In the genomic region with DNA sequence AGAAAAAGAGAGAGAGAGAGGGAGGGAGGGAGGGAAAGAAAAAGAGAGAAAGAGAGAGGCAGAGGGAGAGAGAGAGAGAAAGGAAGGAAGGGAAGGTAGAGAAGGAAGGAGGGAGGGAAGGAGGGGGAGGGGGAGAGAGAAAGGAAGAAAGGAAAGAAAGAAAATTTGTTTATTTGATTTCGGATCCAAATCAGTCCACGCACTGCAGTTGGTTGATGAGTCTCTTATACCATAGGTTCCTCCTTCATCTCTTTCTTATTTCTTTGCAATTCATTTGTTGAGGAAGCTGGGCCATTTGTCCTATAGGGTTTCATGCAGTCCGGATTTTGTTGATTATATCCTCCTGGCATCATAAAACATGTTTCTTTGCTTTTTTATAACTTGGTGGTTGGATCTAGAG, we compare ENCODE assay signal across 22 cellular contexts. TPM values are rescaled to one million over a fixed set of nuclear protein-coding genes. Genes with fewer than 3 reads are reported as not detected.
DNase-seq lines count a peak whose midpoint lies in the region; ATAC-seq, FAIRE-seq and TF ChIP-seq lines count a peak whose summit lies in the region.
"Had no signal": no experiment of that assay in that cellular context is flagged by ENCODE, and none has a peak within 500 bp of the region (broad histone marks: within the 10 kb centered on the region; RNA-seq: fewer than 3 reads in every experiment).

No MANE protein-coding gene starts in this region.

- ATAC-seq in CD8-positive, alpha-beta T cell = no peak
- ATAC-seq in K562 = no peak
- no peak for ATAC-seq in activated T-helper 17 cell treated with anti-CD3 and anti-CD28 coated beads, Interleukin-2, amount 50 U/mL, for 72 hours (replicated peaks)

- 0 out of 2 replicates have a peak, but pooled peaks cover 4% of the 10 kb centered on the region for H4K20me1 ChIP-seq in K562 (replicated peaks; ENCODE audit: control insufficient read depth, insufficient read depth, low read length)
- H4K20me1 ChIP-seq: BLaER1 had no signal

- DNase-seq in CD8-positive, alpha-beta T cell = no peak
- DNase-seq in K562 (ENCODE audit: extremely low read depth in 1 of 4, low spot score in 3 of 4) (no peak), HCEC 1CT (no peak)
- DNase-seq: 8988T; ACHN; BE2C; C1 segment of cervical spinal cord; Caco-2; Calu3; CD4-positive, alpha-beta memory T cell; CD4-positive, CD25-positive, alpha-beta regulatory T cell; DMS79 treated with DMSO at 0.1 percent for 48 hours; GF-D8 had no signal

- TF ChIP-seq EP300 in K562 (IDR thresholded peaks at IDR 0.05; ENCODE audit: low read length) = no peak

- peaks cover 36% of the 10 kb centered on the region for H3K36me3 ChIP-seq in CD8-positive, alpha-beta T cell (ENCODE audit: insufficient read depth, low read length)
- H3K36me3 ChIP-seq in HEK293 (ENCODE audit: control insufficient read depth in 2 of 2, insufficient read depth in 1 of 2, low read length in 2 of 2) = peaks cover 6 to 74% of the 10 kb centered on the region in 2 experiments
- no peaks in the 10 kb centered on the region for H3K36me3 ChIP-seq in K562 (ENCODE audit: control insufficient read depth, insufficient read depth, low read length)

- TF ChIP-seq POLR2A in K562 (conservative IDR thresholded peaks at IDR 0.05) = no peak

- WGBS in K562 (ENCODE audit: insufficient coverage, low coverage, missing lambda C conversion rate) = 4% methylated on average over 3 of the region's 3 CpGs

- H3K27me3 Mint-ChIP-seq in CD8-positive, alpha-beta T cell (ENCODE audit: low read depth) = no peaks in the 10 kb centered on the region
- no peaks in the 10 kb centered on the region for H3K27me3 Mint-ChIP-seq in activated T-helper 17 cell treated with anti-CD3 and anti-CD28 coated beads, Interleukin-2, amount 50 U/mL, for 72 hours
- H3K27me3 Mint-ChIP-seq: CD4-positive, alpha-beta memory T cell; CD4-positive, CD25-positive, alpha-beta regulatory T cell had no signal

- no TSS peak for BruUV-seq in K562 (replicated peaks; lab: Mats Ljungman, UMichigan)

- no peaks in the 10 kb centered on the region for H3K9me3 Mint-ChIP-seq in CD8-positive, alpha-beta T cell
- no peaks in the 10 kb centered on the region for H3K9me3 Mint-ChIP-seq in activated T-helper 17 cell treated with anti-CD3 and anti-CD28 coated beads, Interleukin-2, amount 50 U/mL, for 72 hours
- H3K9me3 Mint-ChIP-seq: CD4-positive, alpha-beta memory T cell had no signal

- intact Hi-C loops in CD8-positive, alpha-beta T cell (cut with DNase I, micrococcal nuclease) = no loop called here
- intact Hi-C loops in K562 (cut with micrococcal nuclease) = no loop called here

- H3K4me2 ChIP-seq in K562 (ENCODE audit: insufficient read depth, low read length) = no peak overlapping the region
- H3K4me2 ChIP-seq: BLaER1 had no signal

- H3K9me1 ChIP-seq in K562 (ENCODE audit: control insufficient read depth, insufficient read depth, low read length) = no peaks in the 10 kb centered on the region

- POLR2A ChIA-PET in CD8-positive, alpha-beta T cell (lab: Charles Lee) = no interaction called here
- POLR2A ChIA-PET in HEK293 (lab: Yijun Ruan, JAX) = interaction anchor here (0.5 kb wide), 1 partner anchor 8 kb away, joined by 3 read pairs; no protein-coding TSS in a partner anchor
- POLR2A ChIA-PET in K562 (lab: Yijun Ruan, JAX) = no interaction called here

- FAIRE-seq in K562 (lab: Jason Lieb, UNC) = no peak
- FAIRE-seq: A204.1, D721Med, G401.6, GM12891, GM19239 had no signal

- no peaks in the 10 kb centered on the region for H3K79me2 ChIP-seq in K562 (ENCODE audit: control insufficient read depth, insufficient read depth, low read length)

- TF ChIP-seq RAD21 in K562 (CRISPR knock-in tag; conservative IDR thresholded peaks at IDR 0.05 in 1 of 2, IDR thresholded peaks at IDR 0.05 in 1 of 2) = no peak

- no peak overlapping the region for H3K4me3 ChIP-seq in CD8-positive, alpha-beta T cell (ENCODE audit: low read depth, low read length)
- H3K4me3 ChIP-seq in HEK293 (ENCODE audit: low read depth, low read length) (no peak overlapping the region), K562 (no peak overlapping the region)
- H3K4me3 ChIP-seq: BLaER1 had no signal

- no peaks in the 10 kb centered on the region for H3K9me3 ChIP-seq in CD8-positive, alpha-beta T cell (ENCODE audit: low read length)
- H3K9me3 ChIP-seq in HEK293 (ENCODE audit: control insufficient read depth, insufficient read depth, low read depth, low read length) = no peaks in the 10 kb centered on the region
- no peaks in the 10 kb centered on the region for H3K9me3 ChIP-seq in K562 (replicated peaks; ENCODE audit: control insufficient read depth, insufficient read depth, low read depth, low read length)
- H3K9me3 ChIP-seq: BE2C, Caco-2 had no signal

- H3K36me3 Mint-ChIP-seq in CD8-positive, alpha-beta T cell = peaks cover 73% of the 10 kb centered on the region
- H3K36me3 Mint-ChIP-seq in activated T-helper 17 cell treated with anti-CD3 and anti-CD28 coated beads, Interleukin-2, amount 50 U/mL, for 72 hours (ENCODE audit: low read depth) = peaks cover 41% of the 10 kb centered on the region

- no peak overlapping the region for H3K4me3 Mint-ChIP-seq in CD8-positive, alpha-beta T cell
- no peak overlapping the region for H3K4me3 Mint-ChIP-seq in activated T-helper 17 cell treated with anti-CD3 and anti-CD28 coated beads, Interleukin-2, amount 50 U/mL, for 72 hours
- H3K4me3 Mint-ChIP-seq: CD14-positive monocyte; CD4-positive, alpha-beta memory T cell; CD4-positive, CD25-positive, alpha-beta regulatory T cell had no signal

- no peaks in the 10 kb centered on the region for H3K27me3 ChIP-seq in CD8-positive, alpha-beta T cell (ENCODE audit: insufficient read depth, low read length)
- peaks cover 26 to 53% of the 10 kb centered on the region in 2 experiments for H3K27me3 ChIP-seq in K562 (ENCODE audit: control insufficient read depth in 2 of 2, insufficient read depth in 2 of 2, low read length in 2 of 2)
- H3K27me3 ChIP-seq: BE2C, BLaER1 had no signal

- H3K27ac ChIP-seq in CD8-positive, alpha-beta T cell (ENCODE audit: low read depth, low read length) = no peak overlapping the region
- H3K27ac ChIP-seq in HEK293 (ENCODE audit: extremely low read depth, low read depth, low read length) (no peak overlapping the region), K562 (ENCODE audit: extremely low read depth, low read depth, low read length) (no peak overlapping the region)
- H3K27ac ChIP-seq: BLaER1 had no signal

- H3K4me1 Mint-ChIP-seq in CD8-positive, alpha-beta T cell (ENCODE audit: low read depth) = peaks cover 40% of the 10 kb centered on the region
- H3K4me1 Mint-ChIP-seq in activated T-helper 17 cell treated with anti-CD3 and anti-CD28 coated beads, Interleukin-2, amount 50 U/mL, for 72 hours = peaks cover 16% of the 10 kb centered on the region
- H3K4me1 Mint-ChIP-seq: CD14-positive monocyte had no signal

- CTCF ChIA-PET in CD8-positive, alpha-beta T cell (lab: Charles Lee) = interaction anchor here (1.8 to 11.6 kb wide), 2 partner anchors 18 to 48 kb away, joined by 4 to 127 read pairs; a partner anchor contains a TSS
- CTCF ChIA-PET in HEK293 (lab: Yijun Ruan, JAX) (no interaction called here), K562 (lab: Yijun Ruan, JAX; ENCODE audit: low intra/inter-chr PET ratio) (no interaction called here)

- H2AFZ ChIP-seq in K562 (ENCODE audit: low read depth, low read length) = no peak overlapping the region

- no peak overlapping the region for H3K9ac ChIP-seq in K562 (ENCODE audit: insufficient read depth in 1 of 2, low read depth in 2 of 2, low read length in 2 of 2)
- H3K9ac ChIP-seq: BLaER1 had no signal

- H3K4me1 ChIP-seq in CD8-positive, alpha-beta T cell (ENCODE audit: insufficient read depth, low read length) = peaks cover 20% of the 10 kb centered on the region
- no peaks in the 10 kb centered on the region for H3K4me1 ChIP-seq in HEK293 (ENCODE audit: control insufficient read depth, insufficient read depth, low read length)
- no peaks in the 10 kb centered on the region; a peak in 1 of 5 replicates for H3K4me1 ChIP-seq in K562 (replicated peaks in 1 of 2; ENCODE audit: control insufficient read depth in 2 of 2, insufficient read depth in 2 of 2, low read length in 2 of 2)
- H3K4me1 ChIP-seq: BE2C, BLaER1 had no signal

- TF ChIP-seq CTCF in CD8-positive, alpha-beta T cell (IDR thresholded peaks at IDR 0.05) = no peak
- TF ChIP-seq CTCF in HEK293 (tag by site-specific recombination; IDR thresholded peaks at IDR 0.05) (no peak), K562 (IDR thresholded peaks at IDR 0.05 in 2 of 3, conservative IDR thresholded peaks at IDR 0.05 in 1 of 3; ENCODE audit: insufficient read depth in 2 of 3, low read depth in 1 of 3, low read length in 3 of 3) (no peak)

- H3K27ac Mint-ChIP-seq in CD8-positive, alpha-beta T cell = peak overlapping the region; percentile 47
- H3K27ac Mint-ChIP-seq in activated T-helper 17 cell treated with anti-CD3 and anti-CD28 coated beads, Interleukin-2, amount 50 U/mL, for 72 hours = no peak overlapping the region
- H3K27ac Mint-ChIP-seq: CD14-positive monocyte had no signal

- in situ Hi-C loops in K562 (cut with MboI) = no loop called here

RNA-seq across cellular contexts. Expression of a gene that starts 34.4 kb away (rescaled TPM):
- 1 to 10 TPM; 2.6 to 3.6 TPM for total RNA-seq in CD8-positive, alpha-beta T cell
- 7.2 and 14.4 TPM in 2 replicates for total RNA-seq in K562 (2011; cell fraction: chromatin; rRNA removed; ENCODE audit: low replicate concordance)
- total RNA-seq in K562 (2011; cell fraction: nucleolus; rRNA removed) = 8.3 and 9.7 TPM in 2 replicates
- 8.2 and 9.4 TPM in 2 replicates for total RNA-seq in K562 (2011; cell fraction: nucleoplasm; rRNA removed)
- total RNA-seq in K562 (2014; rRNA removed) (9.2 and 10.5 TPM in 2 replicates), K562 (2014; rRNA removed; fragmentation: Illumina TruSeq; extraction: Trizol) (3.9 and 5.3 TPM in 2 replicates), K562 (2015; rRNA removed; fragmentation: Illumina TruSeq; extraction: Trizol) (7.6 and 7.8 TPM in 2 replicates), K562 (2021) (11.4 and 13.1 TPM in 2 replicates)
- polyA plus RNA-seq in K562 (2011; rRNA removed) (8.0 and 9.9 TPM in 2 replicates), K562 (2014; fragmentation: Illumina TruSeq; extraction: Trizol) (9.3 and 12.1 TPM in 2 replicates), K562 (2014; fragmentation: Nextera tagmentation; extraction: Ambion mirVana) (1 to 10 TPM; 2.7 to 4.9 TPM), K562 (2014; rRNA removed) (13.9 and 14.1 TPM in 2 replicates)
- 9.2 and 13.0 TPM in 2 replicates for polyA plus RNA-seq in K562 (2011; cell fraction: cytosol; rRNA removed)
- polyA plus RNA-seq in K562 (2011; cell fraction: nucleus; rRNA removed) = 7.5 and 12.1 TPM in 2 replicates
- 11.0 and 11.6 TPM in 2 replicates for polyA plus RNA-seq in K562 (2012)
- 3.8 and 7.3 TPM in 2 replicates for polyA minus RNA-seq in K562 (2011; rRNA and poly(A)+ RNA removed)
- 6.6 and 7.1 TPM in 2 replicates for polyA minus RNA-seq in K562 (2011; cell fraction: cytosol; rRNA and poly(A)+ RNA removed)
- 2.7 and 3.1 TPM in 2 replicates for polyA minus RNA-seq in K562 (2011; cell fraction: nucleus; rRNA and poly(A)+ RNA removed)
- 10 to 100 TPM; 11.3 to 14.3 TPM for total RNA-seq in activated T-helper 17 cell treated with anti-CD3 and anti-CD28 coated beads, Interleukin-2, amount 50 U/mL, for 72 hours

RNA-seq across cellular contexts. Expression of a gene that starts 45.6 kb away (rescaled TPM):
- total RNA-seq in CD8-positive, alpha-beta T cell = 1 to 10 TPM; 2.5 to 2.6 TPM
- total RNA-seq in K562 (2011; cell fraction: chromatin; rRNA removed; ENCODE audit: low replicate concordance) = not detected in 2 replicates
- not detected in 2 replicates for total RNA-seq in K562 (2011; cell fraction: nucleolus; rRNA removed)
- not detected in 2 replicates for total RNA-seq in K562 (2011; cell fraction: nucleoplasm; rRNA removed)
- total RNA-seq in K562 (2014; rRNA removed) = not detected in 2 replicates
- not detected in 2 replicates for total RNA-seq in K562 (2014; rRNA removed; fragmentation: Illumina TruSeq; extraction: Trizol)
- not detected in 2 replicates for total RNA-seq in K562 (2015; rRNA removed; fragmentation: Illumina TruSeq; extraction: Trizol)
- not detected in 2 replicates for total RNA-seq in K562 (2021)
- polyA plus RNA-seq in K562 (2011; rRNA removed) = not detected in 2 replicates
- not detected in 2 replicates for polyA plus RNA-seq in K562 (2011; cell fraction: cytosol; rRNA removed)
- not detected in 2 replicates for polyA plus RNA-seq in K562 (2011; cell fraction: nucleus; rRNA removed)
- 0.05 and 0.14 TPM in 2 replicates for polyA plus RNA-seq in K562 (2012)
- not detected in 2 replicates for polyA plus RNA-seq in K562 (2014; fragmentation: Illumina TruSeq; extraction: Trizol)
- polyA plus RNA-seq in K562 (2014; fragmentation: Nextera tagmentation; extraction: Ambion mirVana) = under 1 TPM in 1 of 2 experiments, not detected in 1; 0.07 TPM
- 0.13 TPM in 1 of 2 replicates, not detected in the other for polyA plus RNA-seq in K562 (2014; rRNA removed)
- polyA minus RNA-seq in K562 (2011; rRNA and poly(A)+ RNA removed) = not detected in 2 replicates
- polyA minus RNA-seq in K562 (2011; cell fraction: cytosol; rRNA and poly(A)+ RNA removed) = not detected in 2 replicates
- not detected in 2 replicates for polyA minus RNA-seq in K562 (2011; cell fraction: nucleus; rRNA and poly(A)+ RNA removed)
- 1 to 10 TPM; 2.4 to 2.5 TPM for total RNA-seq in activated T-helper 17 cell treated with anti-CD3 and anti-CD28 coated beads, Interleukin-2, amount 50 U/mL, for 72 hours

RNA-seq across cellular contexts. Expression of a gene that starts 48.2 kb away (rescaled TPM):
- 10 to 100 TPM in 1 of 2 experiments, 1 to 10 TPM in 1; 9.6 to 10.3 TPM for total RNA-seq in CD8-positive, alpha-beta T cell
- total RNA-seq in K562 (2011; cell fraction: chromatin; rRNA removed; ENCODE audit: low replicate concordance) = 7.2 and 8.1 TPM in 2 replicates
- total RNA-seq in K562 (2011; cell fraction: nucleolus; rRNA removed) = 4.7 and 5.0 TPM in 2 replicates
- total RNA-seq in K562 (2011; cell fraction: nucleoplasm; rRNA removed) = 5.2 and 7.2 TPM in 2 replicates
- total RNA-seq in K562 (2014; rRNA removed) (0.91 and 1.8 TPM in 2 replicates), K562 (2014; rRNA removed; fragmentation: Illumina TruSeq; extraction: Trizol) (0.41 and 1.4 TPM in 2 replicates), K562 (2015; rRNA removed; fragmentation: Illumina TruSeq; extraction: Trizol) (1.4 and 1.6 TPM in 2 replicates), K562 (2021) (1.7 and 1.9 TPM in 2 replicates)
- polyA plus RNA-seq in K562 (2011; rRNA removed) (1.3 and 2.0 TPM in 2 replicates), K562 (2014; fragmentation: Illumina TruSeq; extraction: Trizol) (1.3 TPM in 2 replicates), K562 (2014; fragmentation: Nextera tagmentation; extraction: Ambion mirVana) (under 1 TPM; 0.60 to 0.65 TPM), K562 (2014; rRNA removed) (1.3 and 2.0 TPM in 2 replicates)
- polyA plus RNA-seq in K562 (2011; cell fraction: cytosol; rRNA removed) = 2.1 and 2.3 TPM in 2 replicates
- 3.5 and 3.6 TPM in 2 replicates for polyA plus RNA-seq in K562 (2011; cell fraction: nucleus; rRNA removed)
- 0.98 and 2.0 TPM in 2 replicates for polyA plus RNA-seq in K562 (2012)
- polyA minus RNA-seq in K562 (2011; rRNA and poly(A)+ RNA removed) = 1.5 and 2.1 TPM in 2 replicates
- 0.48 and 0.73 TPM in 2 replicates for polyA minus RNA-seq in K562 (2011; cell fraction: cytosol; rRNA and poly(A)+ RNA removed)
- 2.6 and 3.1 TPM in 2 replicates for polyA minus RNA-seq in K562 (2011; cell fraction: nucleus; rRNA and poly(A)+ RNA removed)
- total RNA-seq in activated T-helper 17 cell treated with anti-CD3 and anti-CD28 coated beads, Interleukin-2, amount 50 U/mL, for 72 hours = 10 to 100 TPM in 1 of 2 donors, 1 to 10 TPM in 1; 9.6 to 16.4 TPM
